Comparison of ENCODE assay signal across 26 cellular contexts in the genomic region with DNA sequence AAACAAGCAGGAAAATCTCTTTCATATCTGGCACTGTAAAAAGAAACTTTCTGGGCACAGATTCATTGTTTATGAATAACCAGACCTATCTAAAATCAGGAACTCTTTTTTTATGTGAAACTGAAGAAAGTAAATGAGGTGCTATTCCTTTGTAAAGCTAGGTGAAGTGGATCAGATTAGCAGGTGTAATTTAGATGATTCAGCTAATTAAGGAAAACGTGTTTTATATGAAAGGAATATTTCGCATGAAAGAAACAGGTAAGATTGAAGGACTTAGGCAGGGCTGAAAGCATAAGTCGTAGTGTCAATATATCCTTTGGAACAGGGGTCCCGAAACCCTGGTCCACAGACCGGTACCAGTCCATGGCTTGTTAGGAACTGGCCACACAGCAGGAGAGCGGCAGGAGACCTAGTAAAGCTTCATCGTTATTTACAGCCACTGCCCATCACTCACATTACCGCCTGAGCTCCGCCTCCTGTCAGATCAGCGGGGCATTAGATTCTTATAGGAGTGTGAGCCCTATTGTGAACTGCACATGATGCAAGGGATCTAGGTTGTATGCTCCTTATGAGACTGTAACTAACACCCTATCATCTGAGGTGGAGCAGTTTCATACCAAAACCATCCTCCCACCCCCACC. TPM values are rescaled to one million over a fixed set of nuclear protein-coding genes. Genes with fewer than 3 reads are reported as not detected.
"Had no signal": no experiment of that assay in that cellular context is flagged by ENCODE, and none has a peak within 500 bp of the region (broad histone marks: within the 10 kb centered on the region; RNA-seq: fewer than 3 reads in every experiment).

No MANE protein-coding gene starts in this region.

- FAIRE-seq: TTC549 had no signal

- H3K4me1 ChIP-seq: adrenal gland, colonic mucosa had no signal

- H3K27ac ChIP-seq: adrenal gland, colonic mucosa, SK-N-MC had no signal

- ATAC-seq: activated CD4-positive, alpha-beta T cell treated with anti-CD3 and anti-CD28 coated beads for 36 hours; activated T-helper 17 cell treated with anti-CD3 and anti-CD28 coated beads, Interleukin-2, amount 50 U/mL, for 72 hours; Right ventricle myocardium inferior; T-cell had no signal

- H3K36me3 ChIP-seq: adrenal gland, colonic mucosa had no signal

- H3K9me3 ChIP-seq: adrenal gland, colonic mucosa had no signal

- DNase-seq: activated CD4-positive, alpha-beta memory T cell treated with anti-CD3 and anti-CD28 coated beads, Interleukin-2, amount 10 ng/mL, durations not matched to agents 7 days and 5 days; activated CD4-positive, alpha-beta T cell treated with anti-CD3 and anti-CD28 coated beads for 36 hours; activated CD4-positive, alpha-beta T cell treated with anti-CD3 and anti-CD28 coated beads, Interleukin-2, amount 50 U/mL, for 1 hour; activated gamma-delta T cell; activated naive CD4-positive, alpha-beta T cell treated with anti-CD3 and anti-CD28 coated beads, Interleukin-2, amount 50 U/mL, for 16 hours; activated naive CD8-positive, alpha-beta T cell treated with anti-CD3 and anti-CD28 coated beads, Interleukin-2, amount 10 ng/mL, durations not matched to agents 7 days and 5 days; activated T-cell treated with anti-CD3 and anti-CD28 coated beads for 4 hours; activated T-cell treated with anti-CD3 and anti-CD28 coated beads, Interleukin-2, amount 50 U/mL, for 48 hours; adrenal gland; anterior cingulate cortex; colonic mucosa; NCI-H1092; NCI-H1417; NCI-H1930; NCI-H2107; NCI-H2171 treated with DMSO at 0.1 percent for 48 hours; NCI-H510A treated with DMSO at 0.1 percent for 48 hours; T-cell; T-helper 2 cell; T1000 had no signal

- H3K4me3 ChIP-seq: adrenal gland, colonic mucosa, SK-N-MC had no signal

- H3K27me3 ChIP-seq: adrenal gland, colonic mucosa had no signal

RNA-seq across cellular contexts. Expression of gene XIRP2, which starts 20.3 kb away (rescaled TPM):
- total RNA-seq: activated CD4-positive, alpha-beta memory T cell treated with anti-CD3 and anti-CD28 coated beads, Interleukin-2, amount 10 ng/mL, durations not matched to agents 7 days and 5 days; activated CD4-positive, alpha-beta T cell treated with anti-CD3 and anti-CD28 coated beads for 36 hours; activated CD8-positive, alpha-beta memory T cell treated with anti-CD3 and anti-CD28 coated beads for 36 hours; activated naive CD8-positive, alpha-beta T cell treated with anti-CD3 and anti-CD28 coated beads, Interleukin-2, amount 10 ng/mL, durations not matched to agents 7 days and 5 days; activated T-helper 17 cell treated with anti-CD3 and anti-CD28 coated beads, Interleukin-2, amount 50 U/mL, for 72 hours; OCI-LY7; T-cell had no signal
